23 cellular contexts compared by ENCODE assay signal in the genomic region with DNA sequence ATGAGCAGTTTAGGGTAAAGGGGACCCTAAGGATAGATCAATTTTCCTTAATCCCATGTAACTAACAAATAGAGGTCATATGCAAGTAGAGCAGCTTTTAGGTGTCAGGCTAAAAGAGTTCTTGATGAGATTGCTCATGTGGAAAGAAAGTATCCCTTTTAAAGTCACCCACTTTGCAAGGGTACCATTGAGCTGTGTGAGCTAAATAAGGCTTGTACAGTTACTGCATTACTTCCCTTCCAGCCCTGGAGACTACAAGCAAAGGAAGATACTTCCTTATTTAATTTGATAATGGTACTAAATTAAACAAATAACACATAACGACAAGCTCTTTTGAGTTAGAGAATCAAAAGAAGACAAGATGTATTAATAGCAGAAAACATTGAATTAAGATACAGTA.
"Had no signal": no experiment of that assay in that cellular context is flagged by ENCODE, and none has a peak within 500 bp of the region (broad histone marks: within the 10 kb centered on the region; RNA-seq: fewer than 3 reads in every experiment).

No MANE protein-coding gene starts in this region.

- DNase-seq: activated CD4-positive, alpha-beta memory T cell treated with anti-CD3 and anti-CD28 coated beads for 36 hours; activated CD4-positive, alpha-beta T cell treated with anti-CD3 and anti-CD28 coated beads for 48 hours; activated naive CD4-positive, alpha-beta T cell treated with Interleukin-2 at 50 U/mL for 16 hours; activated naive CD8-positive, alpha-beta T cell treated with anti-CD3 and anti-CD28 coated beads, Interleukin-2, amount 10 ng/mL, durations not matched to agents 7 days and 5 days; activated T-cell treated with anti-CD3 and anti-CD28 coated beads, Interleukin-2, amount 50 U/mL, for 48 hours; amniotic stem cell; effector CD4-positive, alpha-beta T cell; erythroblast; foreskin fibroblast; heart right ventricle; islet precursor cell; left colon; lower lobe of right lung; mesendoderm; mucosa of descending colon; naive B cell; nucleus accumbens; posterior cingulate gyrus; stimulated activated CD4-positive, alpha-beta T cell treated with anti-CD3 and anti-CD28 coated beads, Interleukin-2, amount 100 ng/mL, for 48 hours; stimulated activated CD8-positive, alpha-beta memory T cell treated with anti-CD3 and anti-CD28 coated beads, Interleukin-4, amount 100 ng/mL, for 48 hours; stimulated activated naive B cell treated with anti-CD40 and anti-IgM and Interleukin-4, amounts not matched to agents 10 μg/mL and 1 μg/mL and 100 μg/mL, for 72 hours had no signal

- H3K4me3 ChIP-seq: heart right ventricle, lower lobe of right lung, mucosa of descending colon, vagina had no signal

- H3K9me3 Mint-ChIP-seq: activated CD4-positive, alpha-beta memory T cell treated with anti-CD3 and anti-CD28 coated beads for 36 hours; dendritic cell treated with granulocyte-macrophage colony-stimulating factor and Interleukin-4, amounts not matched to agents 40 ng/mL and 50 ng/mL, for 4 days; stimulated activated naive B cell treated with anti-CD40 and anti-IgM and Interleukin-4, amounts not matched to agents 10 μg/mL and 1 μg/mL and 100 μg/mL, for 72 hours had no signal

- H3K36me3 Mint-ChIP-seq: activated CD4-positive, alpha-beta memory T cell treated with anti-CD3 and anti-CD28 coated beads for 36 hours; activated naive CD8-positive, alpha-beta T cell treated with anti-CD3 and anti-CD28 coated beads, Interleukin-2, amount 10 ng/mL, durations not matched to agents 7 days and 5 days; naive B cell; stimulated activated naive B cell treated with anti-CD40 and anti-IgM and Interleukin-4, amounts not matched to agents 10 μg/mL and 1 μg/mL and 100 μg/mL, for 72 hours had no signal

- H3K4me1 Mint-ChIP-seq: activated naive CD8-positive, alpha-beta T cell treated with anti-CD3 and anti-CD28 coated beads, Interleukin-2, amount 10 ng/mL, durations not matched to agents 7 days and 5 days had no signal

- H3K36me3 ChIP-seq: heart right ventricle, lower lobe of right lung, vagina had no signal

- H3K4me3 Mint-ChIP-seq: activated CD4-positive, alpha-beta memory T cell treated with anti-CD3 and anti-CD28 coated beads for 36 hours; activated naive CD8-positive, alpha-beta T cell treated with anti-CD3 and anti-CD28 coated beads, Interleukin-2, amount 10 ng/mL, durations not matched to agents 7 days and 5 days; dendritic cell treated with granulocyte-macrophage colony-stimulating factor and Interleukin-4, amounts not matched to agents 40 ng/mL and 50 ng/mL, for 4 days; naive B cell; stimulated activated naive B cell treated with anti-CD40 and anti-IgM and Interleukin-4, amounts not matched to agents 10 μg/mL and 1 μg/mL and 100 μg/mL, for 72 hours had no signal

- H3K27me3 ChIP-seq: heart right ventricle, vagina had no signal

- ATAC-seq: left colon, lower lobe of right lung, mucosa of descending colon had no signal

- H3K27ac Mint-ChIP-seq: activated CD4-positive, alpha-beta memory T cell treated with anti-CD3 and anti-CD28 coated beads for 36 hours; activated naive CD8-positive, alpha-beta T cell treated with anti-CD3 and anti-CD28 coated beads, Interleukin-2, amount 10 ng/mL, durations not matched to agents 7 days and 5 days; dendritic cell treated with granulocyte-macrophage colony-stimulating factor and Interleukin-4, amounts not matched to agents 40 ng/mL and 50 ng/mL, for 4 days; naive B cell; stimulated activated naive B cell treated with anti-CD40 and anti-IgM and Interleukin-4, amounts not matched to agents 10 μg/mL and 1 μg/mL and 100 μg/mL, for 72 hours had no signal

- H3K4me1 ChIP-seq: lower lobe of right lung had no signal

- H3K27ac ChIP-seq: lower lobe of right lung, vagina had no signal

- H3K9me3 ChIP-seq: heart right ventricle, lower lobe of right lung, mucosa of descending colon, vagina had no signal
